In the genomic region with DNA sequence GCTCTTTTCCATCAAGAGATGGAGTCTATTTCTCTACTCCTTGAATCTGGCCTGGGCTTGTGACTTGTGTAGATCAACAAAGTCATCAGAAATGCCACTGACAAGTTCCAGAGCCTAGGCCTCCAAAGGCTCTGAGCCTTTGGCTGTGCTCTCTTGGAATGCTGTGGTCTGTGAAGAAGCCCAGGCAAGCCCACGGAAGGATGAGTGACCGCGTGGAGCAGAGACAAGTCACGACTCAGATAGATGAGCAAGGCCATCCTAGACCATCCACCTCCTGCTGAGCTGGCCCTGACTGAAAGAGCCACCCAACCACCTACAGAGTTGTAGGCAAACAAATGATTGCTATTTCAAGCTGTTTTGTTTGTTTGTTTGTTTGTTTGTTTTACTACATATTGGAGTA, we compare ENCODE assay signal across 27 cellular contexts. TPM values are rescaled to one million over a fixed set of nuclear protein-coding genes. Genes with fewer than 3 reads are reported as not detected.
A peak's percentile ranks its signal among the peaks of the same experiment; 100 is the strongest.
DNase-seq lines count a peak whose midpoint lies in the region; ATAC-seq and TF ChIP-seq lines count a peak whose summit lies in the region.
"Had no signal": no experiment of that assay in that cellular context is flagged by ENCODE, and none has a peak within 500 bp of the region (broad histone marks: within the 10 kb centered on the region; RNA-seq: fewer than 3 reads in every experiment).

No MANE protein-coding gene starts in this region.

- DNase-seq in EH (ENCODE audit: low read depth) (peak; percentile 55), HT1080 (ENCODE audit: low read depth) (peak; percentile 64), astrocyte of the hippocampus (ENCODE audit: low read depth, low spot score) (peak; percentile 12), kidney glomerular epithelial cell (lab: John Stamatoyannopoulos, UW) (peak; percentile 4), left lobe of liver (ENCODE audit: low spot score) (no peak), MV-4-11 (lab: John Stamatoyannopoulos, UW) (no peak), heart right ventricle (no peak)
- DNase-seq in stimulated activated CD4-positive, alpha-beta T cell treated with anti-CD3 and anti-CD28 coated beads, Interleukin-12 subunit alpha, Interleukin-12 subunit beta, amount 100 ng/mL, for 4 hours: no peak
- DNase-seq: activated CD4-positive, alpha-beta T cell treated with anti-CD3 and anti-CD28 coated beads, Interleukin-2, amount 50 U/mL, for 4 hours; activated effector memory CD4-positive, alpha-beta T cell treated with anti-CD3 and anti-CD28 coated beads, Interleukin-2, amount 50 U/mL, for 16 hours; cortex of kidney; GDM1; heart left ventricle; mucosa of descending colon; NCI-H1105 treated with DMSO at 0.1 percent for 48 hours; NCI-H2107; NCI-H510A; NK-92 treated with Interleukin-12 subunit alpha and Interleukin-12 subunit beta, amount 100 ng/mL, for 24 hours; substantia nigra; uterus had no signal

- TF ChIP-seq CTCF in heart right ventricle (IDR thresholded peaks at IDR 0.05): no peak

- ATAC-seq in left lobe of liver (no peak), heart right ventricle (no peak)
- ATAC-seq: heart left ventricle, HepG2, mucosa of descending colon, WTC11 had no signal

- peaks cover 0 to 6% (median 0%) of the 10 kb centered on the region in 9 donors for H3K4me1 ChIP-seq in heart right ventricle
- H3K4me1 ChIP-seq: breast epithelium, heart left ventricle, parathyroid adenoma, uterus had no signal

- no peaks in the 10 kb centered on the region for H3K36me3 ChIP-seq in heart right ventricle
- H3K36me3 ChIP-seq: breast epithelium, heart left ventricle, uterus had no signal

- no peak overlapping the region for H3K4me3 ChIP-seq in heart right ventricle
- H3K4me3 ChIP-seq: breast epithelium, heart left ventricle, mucosa of descending colon, uterus had no signal

- intact Hi-C loops in heart right ventricle (cut with DNase I): loop anchor here in 1 of 10 donors (5.0 kb wide), 1 partner anchor 250 kb away; no protein-coding TSS in a partner anchor

- H3K9me3 ChIP-seq in heart right ventricle: no peaks in the 10 kb centered on the region
- H3K9me3 ChIP-seq: breast epithelium, heart left ventricle, mucosa of descending colon, uterus had no signal

- 76 to 81% methylated on average over 4 of the region's 4 CpGs for WGBS in heart right ventricle, 2 donors

- H3K27me3 ChIP-seq in heart right ventricle: no peaks in the 10 kb centered on the region
- H3K27me3 ChIP-seq: breast epithelium, heart left ventricle, uterus had no signal

- H3K27ac ChIP-seq in heart right ventricle: no peak overlapping the region
- H3K27ac ChIP-seq: breast epithelium, heart left ventricle, parathyroid adenoma, RWPE1, uterus had no signal

RNA-seq across cellular contexts. Expression of a gene that starts 11.6 kb away (rescaled TPM):
- total RNA-seq in HT1080 (2014; rRNA removed; shearing (Covaris generic)): 8.2 and 9.5 TPM in 2 replicates
- 12.6 and 13.1 TPM in 2 replicates for polyA plus RNA-seq in HT1080 (2015; cell fraction: cytosol; rRNA removed)
- 12.0 and 14.1 TPM in 2 replicates for polyA plus RNA-seq in HT1080 (2015; cell fraction: nucleus; rRNA removed)
- 5.3 TPM for total RNA-seq in left lobe of liver
- 10 to 100 TPM; 25.2 to 70.2 (median 32.4) TPM for total RNA-seq in heart right ventricle
- 100 to 1,000 TPM in 1 of 2 donors, 10 to 100 TPM in 1; 83.9 to 117 TPM for polyA plus RNA-seq in heart right ventricle
- polyA plus RNA-seq: neural cell had no signal

RNA-seq across cellular contexts. Expression of a gene that starts 33.9 kb away (rescaled TPM):
- 0.08 and 0.47 TPM in 2 replicates for total RNA-seq in HT1080 (2014; rRNA removed; shearing (Covaris generic))
- 0.05 and 0.24 TPM in 2 replicates for polyA plus RNA-seq in HT1080 (2015; cell fraction: cytosol; rRNA removed)
- 1.4 and 1.7 TPM in 2 replicates for polyA plus RNA-seq in HT1080 (2015; cell fraction: nucleus; rRNA removed)
- total RNA-seq in left lobe of liver: 0.18 TPM
- total RNA-seq in heart right ventricle: under 1 TPM in 6 of 10 donors, not detected in 4; 0.21 to 0.44 (median 0.29) TPM
- polyA plus RNA-seq in heart right ventricle: under 1 TPM; 0.29 to 0.66 TPM
- total RNA-seq: mucosa of descending colon had no signal

RNA-seq across cellular contexts. Expression of a gene that starts 59.4 kb away (rescaled TPM):
- total RNA-seq in HT1080 (2014; rRNA removed; shearing (Covaris generic)): not detected in 2 replicates
- polyA plus RNA-seq in HT1080 (2015; cell fraction: cytosol; rRNA removed): 0.02 and 0.03 TPM in 2 replicates
- 0.02 and 0.06 TPM in 2 replicates for polyA plus RNA-seq in HT1080 (2015; cell fraction: nucleus; rRNA removed)
- total RNA-seq in left lobe of liver (0.10 TPM), heart right ventricle (1 to 10 TPM in 1 of 10 donors, under 1 TPM in 9; 0.19 to 2.4 (median 0.53) TPM)
- polyA plus RNA-seq in heart right ventricle: 1 to 10 TPM in 1 of 2 donors, under 1 TPM in 1; 0.33 to 2.9 TPM
- polyA plus RNA-seq: CD14-positive monocyte, neural cell had no signal

Comparison
In these comparisons a context has a peak if more than half of its experiments do, and no peak if none do; other contexts are left out.
1. DNase-seq: peak in EH (single experiment), HT1080 (single experiment), astrocyte of the hippocampus (single experiment) and kidney glomerular epithelial cell (single experiment); none in left lobe of liver (single experiment), MV-4-11 (single experiment), stimulated activated CD4-positive, alpha-beta T cell treated with anti-CD3 and anti-CD28 coated beads, Interleukin-12 subunit alpha, Interleukin-12 subunit beta, amount 100 ng/mL, for 4 hours (single experiment) and heart right ventricle (0 of 2).